ENCODE assay signal across 8 cellular contexts in genomic region chr7:148697950-148698396, GRCh38. TPM values are rescaled to one million over a fixed set of nuclear protein-coding genes. Genes with fewer than 3 reads are reported as not detected.
DNase-seq lines count a peak whose midpoint lies in the region; ATAC-seq and TF ChIP-seq lines count a peak whose summit lies in the region.

No MANE protein-coding gene starts in this region.

- no peak for DNase-seq in DND-41
- DNase-seq in GM23338 (ENCODE audit: low spot score), result peak; percentile 47
- DNase-seq in SJSA1 (ENCODE audit: low read depth in 1 of 2, low spot score in 2 of 2), result peak in 1 of 2 experiments; percentile 36
- DNase-seq in endodermal cell, result no peak
- DNase-seq in neuronal stem cell (ENCODE audit: low spot score), result no peak
- no peak for DNase-seq in H4 (ENCODE audit: low spot score)
- no peak for DNase-seq in cerebellum (ENCODE audit: low spot score)
- DNase-seq in NCI-H774 (lab: John Stamatoyannopoulos, UW), result no peak

- H4K8ac ChIP-seq in neuronal stem cell (ENCODE audit: low read depth, low read length), result no peak overlapping the region

- H2AFZ ChIP-seq in DND-41 (ENCODE audit: low read depth, low read length) (peak overlapping the region; percentile 67), GM23338 (peak overlapping the region; percentile 34; the same call in 1 of the 2 replicates), neuronal stem cell (ENCODE audit: low read length) (peak overlapping the region; percentile 94)

- H4K20me1 ChIP-seq in DND-41 (ENCODE audit: insufficient read depth, low read length) (peaks cover 29% of the 10 kb centered on the region), GM23338 (replicated peaks; ENCODE audit: insufficient read depth) (peaks cover 12% of the 10 kb centered on the region)

- H3K27me3 Mint-ChIP-seq in GM23338 (ENCODE audit: insufficient read depth, low read depth, poor library complexity), result peaks cover 3% of the 10 kb centered on the region
- H3K27me3 Mint-ChIP-seq in endodermal cell (ENCODE audit: insufficient read depth), result peaks cover 48% of the 10 kb centered on the region

- H3K18ac ChIP-seq in neuronal stem cell (ENCODE audit: low read length), result peak overlapping the region; percentile 99

- no peak overlapping the region for H4K91ac ChIP-seq in neuronal stem cell (ENCODE audit: low read depth, low read length, poor library complexity)

- peaks cover 7% of the 10 kb centered on the region for H3K79me1 ChIP-seq in neuronal stem cell (ENCODE audit: low read depth, low read length)

- H3K14ac ChIP-seq in neuronal stem cell (ENCODE audit: low read length), result no peak overlapping the region

- 0 out of 2 replicates have a peak, but pooled peaks cover 3% of the 10 kb centered on the region for H3F3A ChIP-seq in GM23338 (replicated peaks; ENCODE audit: low read depth)

- WGBS in endodermal cell (ENCODE audit: insufficient coverage in 1 of 2, insufficient read length in 1 of 2), 2 experiments, result 4 to 11% methylated on average over 9 to 18 of the region's 18 CpGs
- WGBS in neuronal stem cell (ENCODE audit: extremely low coverage in 2 of 2, insufficient read length in 2 of 2, insufficient replicate concordance in 1 of 2), 2 donors, result no CpG with 5 or more reads among the region's 18 CpGs

- no peaks in the 10 kb centered on the region; the same call in 1 of the 2 replicates for H3K36me3 ChIP-seq in DND-41 (ENCODE audit: insufficient read depth, low read length)
- H3K36me3 ChIP-seq in GM23338 (ENCODE audit: insufficient read depth), result no peaks in the 10 kb centered on the region
- H3K36me3 ChIP-seq in SJSA1, result peaks cover 15% of the 10 kb centered on the region
- H3K36me3 ChIP-seq in endodermal cell (ENCODE audit: control insufficient read depth, insufficient read depth, low read length), result no peaks in the 10 kb centered on the region
- no peaks in the 10 kb centered on the region for H3K36me3 ChIP-seq in neuronal stem cell (replicated peaks in 1 of 2; ENCODE audit: control insufficient read depth in 2 of 2, insufficient read depth in 2 of 2, low read length in 2 of 2)

- H3K79me2 ChIP-seq in DND-41 (ENCODE audit: insufficient read depth, low read length), result peaks cover 51% of the 10 kb centered on the region
- peaks cover 50% of the 10 kb centered on the region for H3K79me2 ChIP-seq in GM23338 (replicated peaks; ENCODE audit: insufficient read depth)

- H3K4me2 ChIP-seq in DND-41 (ENCODE audit: insufficient read depth, low read length) (peak overlapping the region; percentile 74), GM23338 (peak overlapping the region; percentile 84), neuronal stem cell (ENCODE audit: insufficient read depth, low read length, poor library complexity, severe bottlenecking) (peak overlapping the region; percentile 60)

- H3K23ac ChIP-seq in neuronal stem cell (ENCODE audit: low read depth, low read length, poor library complexity), result peak overlapping the region; percentile 82

- H3K36me3 Mint-ChIP-seq in GM23338 (ENCODE audit: low read depth), result no peaks in the 10 kb centered on the region; the same call in 2 of the 3 replicates
- no peaks in the 10 kb centered on the region for H3K36me3 Mint-ChIP-seq in endodermal cell (ENCODE audit: low read depth)

- H3K27ac ChIP-seq in DND-41 (ENCODE audit: low read length) (peak overlapping the region; percentile 69), GM23338 (ENCODE audit: low read depth) (peak overlapping the region; percentile 78), SJSA1 (peak overlapping the region; percentile 96), endodermal cell (ENCODE audit: low read depth, low read length) (peak overlapping the region; percentile 83), neuronal stem cell (replicated peaks; ENCODE audit: low read length) (peak overlapping the region; percentile 85)

- H2BK120ac ChIP-seq in neuronal stem cell (ENCODE audit: low read depth, low read length), result peak overlapping the region; percentile 75

- TF ChIP-seq CTCF in DND-41 (IDR thresholded peaks at IDR 0.05; ENCODE audit: borderline replicate concordance, extremely low read depth, low read length, poor library complexity, severe bottlenecking) (no peak), GM23338 (conservative IDR thresholded peaks at IDR 0.05; ENCODE audit: low read depth in 2 of 2) (no peak), endodermal cell (conservative IDR thresholded peaks at IDR 0.05) (no peak)

- peak overlapping the region; percentile 78 for H3K4ac ChIP-seq in neuronal stem cell (ENCODE audit: low read length)

- H2BK5ac ChIP-seq in neuronal stem cell (ENCODE audit: low read length), result peak overlapping the region; percentile 97

- H3K4me3 Mint-ChIP-seq in GM23338 (peak overlapping the region; percentile 82), endodermal cell (peak overlapping the region; percentile 64)

- H3K27me3 ChIP-seq in DND-41 (ENCODE audit: insufficient read depth, low read length, poor library complexity), result no peaks in the 10 kb centered on the region
- no peaks in the 10 kb centered on the region for H3K27me3 ChIP-seq in GM23338 (ENCODE audit: insufficient read depth)
- no peaks in the 10 kb centered on the region for H3K27me3 ChIP-seq in SJSA1 (replicated peaks)
- H3K27me3 ChIP-seq in endodermal cell (ENCODE audit: control insufficient read depth, insufficient read depth, low read length, poor library complexity, severe bottlenecking), result peaks cover 56% of the 10 kb centered on the region
- no peaks in the 10 kb centered on the region for H3K27me3 ChIP-seq in neuronal stem cell (ENCODE audit: control insufficient read depth in 3 of 3, insufficient read depth in 3 of 3, low read depth in 1 of 3, low read length in 3 of 3)

- H3K9me2 ChIP-seq in GM23338 (ENCODE audit: insufficient read depth), result no peaks in the 10 kb centered on the region

- no peaks in the 10 kb centered on the region; the same call in 2 of the 3 replicates for H3K9me3 Mint-ChIP-seq in GM23338
- no peaks in the 10 kb centered on the region for H3K9me3 Mint-ChIP-seq in endodermal cell

- peak overlapping the region; percentile 95 for H3K9ac ChIP-seq in DND-41 (ENCODE audit: low read depth, low read length)
- peak overlapping the region; percentile 48 for H3K9ac ChIP-seq in endodermal cell (ENCODE audit: extremely low read depth, low read length, poor library complexity, severe bottlenecking)
- peak overlapping the region; percentile 99 for H3K9ac ChIP-seq in neuronal stem cell (ENCODE audit: low read depth, low read length, poor library complexity)

- no peak overlapping the region for H2BK12ac ChIP-seq in neuronal stem cell (ENCODE audit: low read length)

- peak overlapping the region; percentile 89 for H2AK5ac ChIP-seq in neuronal stem cell (ENCODE audit: low read depth, low read length)

- peak overlapping the region; percentile 89 for H3K27ac Mint-ChIP-seq in GM23338
- peak overlapping the region; percentile 75 for H3K27ac Mint-ChIP-seq in endodermal cell

- peak overlapping the region; percentile 75 to 81 for H3K4me3 ChIP-seq in DND-41 (ENCODE audit: low read depth in 1 of 2, low read length in 2 of 2)
- H3K4me3 ChIP-seq in GM23338, result peak overlapping the region; percentile 80
- H3K4me3 ChIP-seq in SJSA1, result peak overlapping the region; percentile 100
- H3K4me3 ChIP-seq in endodermal cell (ENCODE audit: low read length), result peak overlapping the region; percentile 89
- H3K4me3 ChIP-seq in neuronal stem cell (ENCODE audit: low read length in 2 of 2), result peak overlapping the region; percentile 75 to 93

- ATAC-seq in DND-41 (ENCODE audit: insufficient read depth, low read depth), result peak; percentile 1; the same call in 1 of the 3 replicates
- peak; percentile 7 for ATAC-seq in GM23338

- H3K9me3 ChIP-seq in DND-41 (ENCODE audit: insufficient read depth, low read length, severe bottlenecking) (no peaks in the 10 kb centered on the region), SJSA1 (replicated peaks) (0 out of 2 replicates have a peak, but pooled peaks cover 5% of the 10 kb centered on the region), endodermal cell (ENCODE audit: control insufficient read depth, low read length) (no peaks in the 10 kb centered on the region), neuronal stem cell (replicated peaks in 1 of 2; ENCODE audit: control insufficient read depth in 2 of 2, insufficient read depth in 1 of 2, low read depth in 1 of 2, low read length in 2 of 2) (no peaks in the 10 kb centered on the region)

- H2BK15ac ChIP-seq in neuronal stem cell (ENCODE audit: low read length), result no peak overlapping the region

- H3K4me1 ChIP-seq in DND-41 (ENCODE audit: insufficient read depth, low read length) (peaks cover 44% of the 10 kb centered on the region), GM23338 (ENCODE audit: insufficient read depth) (peaks cover 40% of the 10 kb centered on the region), SJSA1 (replicated peaks) (peaks cover 39% of the 10 kb centered on the region), endodermal cell (ENCODE audit: control insufficient read depth, insufficient read depth, low read length) (peaks cover 8% of the 10 kb centered on the region), neuronal stem cell (ENCODE audit: control insufficient read depth in 2 of 2, insufficient read depth in 1 of 2, low read depth in 1 of 2, low read length in 2 of 2) (peaks cover 13 to 16% of the 10 kb centered on the region in 2 donors)

- H3K4me1 Mint-ChIP-seq in GM23338 (peaks cover 43% of the 10 kb centered on the region), endodermal cell (peaks cover 35% of the 10 kb centered on the region)

TF ChIP-seq in GM23338, 12 proteins besides CTCF, POLR2A, EP300 and RAD21 (continues in another document):
- TF ChIP-seq POLR2AphosphoS5 (IDR thresholded peaks at IDR 0.05; ENCODE audit: low read depth), result no peak
- TF ChIP-seq, protein P1, sequence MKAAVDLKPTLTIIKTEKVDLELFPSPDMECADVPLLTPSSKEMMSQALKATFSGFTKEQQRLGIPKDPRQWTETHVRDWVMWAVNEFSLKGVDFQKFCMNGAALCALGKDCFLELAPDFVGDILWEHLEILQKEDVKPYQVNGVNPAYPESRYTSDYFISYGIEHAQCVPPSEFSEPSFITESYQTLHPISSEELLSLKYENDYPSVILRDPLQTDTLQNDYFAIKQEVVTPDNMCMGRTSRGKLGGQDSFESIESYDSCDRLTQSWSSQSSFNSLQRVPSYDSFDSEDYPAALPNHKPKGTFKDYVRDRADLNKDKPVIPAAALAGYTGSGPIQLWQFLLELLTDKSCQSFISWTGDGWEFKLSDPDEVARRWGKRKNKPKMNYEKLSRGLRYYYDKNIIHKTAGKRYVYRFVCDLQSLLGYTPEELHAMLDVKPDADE (IDR thresholded peaks at IDR 0.05), result no peak

RNA-seq across cellular contexts. Expression of gene CUL1, which starts 0.7 kb away (rescaled TPM):
- total RNA-seq in GM23338 (2014; rRNA removed; shearing (Covaris generic)), result 63.3 and 71.3 TPM in 2 replicates
- polyA plus RNA-seq in GM23338 (2016; fragmentation: Nextera tagmentation; extraction: Ambion mirVana), result 29.0 and 35.6 TPM in 2 replicates
- total RNA-seq in SJSA1 (2014; rRNA removed; shearing (Covaris generic)), result 39.1 and 59.9 TPM in 2 replicates
- total RNA-seq in endodermal cell, result 10 to 100 TPM; 35.0 to 42.1 TPM
- 57.6 TPM for polyA plus RNA-seq in endodermal cell (2013, experiment 1 of 2)
- polyA plus RNA-seq in endodermal cell (2013, experiment 2 of 2), result 55.8 TPM
- polyA plus RNA-seq in neuronal stem cell (2013, experiment 1 of 2), result 45.2 TPM
- 44.5 TPM for polyA plus RNA-seq in neuronal stem cell (2013, experiment 2 of 2)
- total RNA-seq in H4 (2014; rRNA removed; shearing (Covaris generic)), result 48.0 and 56.0 TPM in 2 replicates
- total RNA-seq in cerebellum, result 45.9 TPM

Comparison
In these comparisons a context has a peak if more than half of its experiments do, and no peak if none do; other contexts are left out.
1. H2AFZ ChIP-seq: peak in every context shown above with its lines; median percentile 94 in neuronal stem cell; 67 in DND-41; 34 in GM23338.
2. H3K9ac ChIP-seq: peak in every context shown above with its lines; median percentile 99 in neuronal stem cell; 95 in DND-41; 48 in endodermal cell.